13 cellular contexts compared by ENCODE assay signal in the genomic region with DNA sequence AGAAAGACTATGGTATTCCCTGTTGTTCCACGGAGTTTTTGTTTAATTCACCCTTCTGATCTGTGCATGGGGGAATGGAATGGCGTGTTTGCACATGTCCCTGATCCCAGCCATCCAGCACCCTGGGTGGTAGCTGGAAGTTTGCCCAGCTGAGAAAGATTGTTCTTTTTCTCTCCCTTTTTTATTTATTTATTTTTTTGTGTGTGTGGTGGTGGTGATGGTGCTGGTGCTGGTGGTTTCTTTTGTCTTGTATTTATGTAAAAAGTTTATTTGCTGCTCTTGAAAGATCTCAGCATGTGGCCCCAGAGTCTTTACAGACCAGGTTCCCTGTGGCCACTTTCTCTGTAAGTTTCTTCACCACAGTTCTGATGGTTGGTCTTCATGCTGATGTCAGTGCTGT.
A peak's percentile ranks its signal among the peaks of the same experiment; 100 is the strongest.
DNase-seq lines count a peak whose midpoint lies in the region; ATAC-seq and TF ChIP-seq lines count a peak whose summit lies in the region.
"Had no signal": no experiment of that assay in that cellular context is flagged by ENCODE, and none has a peak within 500 bp of the region (broad histone marks: within the 10 kb centered on the region; RNA-seq: fewer than 3 reads in every experiment).

No MANE protein-coding gene starts in this region.

- H3K36me3 ChIP-seq in mesendoderm (ENCODE audit: control insufficient read depth, insufficient read depth, low read length): no peaks in the 10 kb centered on the region
- H3K36me3 ChIP-seq: stomach had no signal

- H3K27ac ChIP-seq in mesendoderm (ENCODE audit: low read depth, low read length): no peak overlapping the region
- H3K27ac ChIP-seq: dorsolateral prefrontal cortex, parathyroid adenoma, stomach had no signal

- H3K4me3 ChIP-seq in mesendoderm (ENCODE audit: low read length): no peak overlapping the region
- H3K4me3 ChIP-seq: dorsolateral prefrontal cortex, stomach had no signal

- H3K27me3 ChIP-seq in mesendoderm (ENCODE audit: insufficient read depth, low read length, poor library complexity): no peaks in the 10 kb centered on the region
- H3K27me3 ChIP-seq: dorsolateral prefrontal cortex, stomach had no signal

- H2AK5ac ChIP-seq in mesendoderm (ENCODE audit: low read length): no peak overlapping the region

- no peak overlapping the region for H3K4me3 Mint-ChIP-seq in activated B cell treated with CpG ODN at 0.5 μM for 24 hours
- H3K4me3 Mint-ChIP-seq: activated CD4-positive, alpha-beta T cell treated with anti-CD3 and anti-CD28 coated beads for 36 hours had no signal

- H3K18ac ChIP-seq in mesendoderm (ENCODE audit: low read length): peak overlapping the region; percentile 68

- H3K79me1 ChIP-seq in mesendoderm (ENCODE audit: low read length): no peaks in the 10 kb centered on the region

- H3K27me3 Mint-ChIP-seq in activated B cell treated with CpG ODN at 0.5 μM for 24 hours: no peaks in the 10 kb centered on the region
- H3K27me3 Mint-ChIP-seq: activated CD4-positive, alpha-beta T cell treated with anti-CD3 and anti-CD28 coated beads for 36 hours had no signal

- H2BK15ac ChIP-seq in mesendoderm (replicated peaks; ENCODE audit: low read depth): no peak overlapping the region

- H3K9ac ChIP-seq in mesendoderm (ENCODE audit: low read length): no peak overlapping the region
- H3K9ac ChIP-seq: parathyroid adenoma had no signal

- no peak overlapping the region for H3K56ac ChIP-seq in mesendoderm (ENCODE audit: low read length)

- no peak for TF ChIP-seq CTCF in activated B cell treated with CpG ODN at 0.5 μM for 24 hours (IDR thresholded peaks at IDR 0.05)

- H3K79me2 ChIP-seq in mesendoderm (ENCODE audit: control insufficient read depth, insufficient read depth, low read length): no peaks in the 10 kb centered on the region
- H3K79me2 ChIP-seq: parathyroid adenoma had no signal

- no peak overlapping the region for H4K5ac ChIP-seq in mesendoderm (ENCODE audit: low read length)

- no peak for ATAC-seq in activated B cell treated with CpG ODN at 0.5 μM for 24 hours (ENCODE audit: low read depth)
- ATAC-seq in GM18867 (IDR thresholded peaks at IDR 0.05; ENCODE audit: unreplicated experiment): no peak
- ATAC-seq: activated CD4-positive, alpha-beta T cell treated with anti-CD3 and anti-CD28 coated beads for 36 hours; activated naive CD4-positive, alpha-beta T cell treated with anti-CD3 and anti-CD28 coated beads, Interleukin-2, amount 50 U/mL, for 72 hours had no signal

- no peak overlapping the region for H2BK5ac ChIP-seq in mesendoderm (ENCODE audit: low read length)

- no peak overlapping the region for H4K8ac ChIP-seq in mesendoderm (ENCODE audit: low read depth, low read length)

- CTCF ChIA-PET in activated B cell treated with CpG ODN at 0.5 μM for 24 hours (lab: Charles Lee): no interaction called here

- no CpG with 5 or more reads among the region's 2 CpGs for WGBS in mesendoderm (ENCODE audit: extremely low coverage, insufficient coverage, low lambda C conversion rate)

- peak; percentile 8 for DNase-seq in EL
- peak; percentile 86 for DNase-seq in NCI-H1105 treated with DMSO at 0.1 percent for 48 hours (lab: John Stamatoyannopoulos, UW)
- no peak for DNase-seq in activated B cell treated with CpG ODN at 0.5 μM for 24 hours
- peak; percentile 46 for DNase-seq in mesendoderm
- DNase-seq in SIG-M5 (lab: John Stamatoyannopoulos, UW): no peak
- no peak for DNase-seq in activated CD8-positive, alpha-beta memory T cell treated with anti-CD3 and anti-CD28 coated beads for 24 hours
- DNase-seq in HCEC 1CT: no peak
- DNase-seq: activated CD4-positive, alpha-beta T cell treated with anti-CD3 and anti-CD28 coated beads for 36 hours; dorsolateral prefrontal cortex; stomach had no signal

- H3K36me3 Mint-ChIP-seq in activated B cell treated with CpG ODN at 0.5 μM for 24 hours (ENCODE audit: low read depth): peaks cover 2% of the 10 kb centered on the region
- H3K36me3 Mint-ChIP-seq: activated naive CD4-positive, alpha-beta T cell treated with anti-CD3 and anti-CD28 coated beads, Interleukin-2, amount 50 U/mL, for 72 hours had no signal

- intact Hi-C loops in activated B cell treated with CpG ODN at 0.5 μM for 24 hours (cut with micrococcal nuclease): loop anchor here (2.0 to 10.0 kb wide), 3 partner anchors 13 to 593 kb away; no protein-coding TSS in a partner anchor

- no peak overlapping the region for H3K23ac ChIP-seq in mesendoderm (ENCODE audit: low read length)

- peak overlapping the region; percentile 81 for H3K27ac Mint-ChIP-seq in activated B cell treated with CpG ODN at 0.5 μM for 24 hours
- H3K27ac Mint-ChIP-seq: activated CD4-positive, alpha-beta T cell treated with anti-CD3 and anti-CD28 coated beads for 36 hours had no signal

- no peaks in the 10 kb centered on the region for H3K9me3 Mint-ChIP-seq in activated B cell treated with CpG ODN at 0.5 μM for 24 hours
- H3K9me3 Mint-ChIP-seq: activated naive CD4-positive, alpha-beta T cell treated with anti-CD3 and anti-CD28 coated beads, Interleukin-2, amount 50 U/mL, for 72 hours had no signal

- POLR2A ChIA-PET in activated B cell treated with CpG ODN at 0.5 μM for 24 hours (lab: Charles Lee): interaction anchor here (0.7 kb wide), 2 partner anchors 43 to 1078 kb away, joined by 7 to 8 read pairs; no protein-coding TSS in a partner anchor

- H2BK120ac ChIP-seq in mesendoderm (ENCODE audit: low read depth, low read length): no peak overlapping the region

- no peak overlapping the region for H3K4me2 ChIP-seq in mesendoderm (ENCODE audit: low read length)

- H3K4ac ChIP-seq in mesendoderm (ENCODE audit: low read depth, low read length): no peak overlapping the region

- H3K4me1 Mint-ChIP-seq in activated B cell treated with CpG ODN at 0.5 μM for 24 hours: peaks cover 79% of the 10 kb centered on the region

- peaks cover 11% of the 10 kb centered on the region for H3K4me1 ChIP-seq in mesendoderm (ENCODE audit: control insufficient read depth, low read depth, low read length)
- H3K4me1 ChIP-seq: parathyroid adenoma had no signal

Comparison
In these comparisons a context has a peak if more than half of its experiments do, and no peak if none do; other contexts are left out.
1. DNase-seq: peak in EL (single experiment), NCI-H1105 treated with DMSO at 0.1 percent for 48 hours (single experiment) and mesendoderm (single experiment); none in activated B cell treated with CpG ODN at 0.5 μM for 24 hours (single experiment), SIG-M5 (single experiment), activated CD8-positive, alpha-beta memory T cell treated with anti-CD3 and anti-CD28 coated beads for 24 hours (single experiment) and HCEC 1CT (single experiment).